In genomic region chr2:197571622-197572271, GRCh38 we compare ENCODE assay signal across 13 cellular contexts. TPM values are rescaled to one million over a fixed set of nuclear protein-coding genes. Genes with fewer than 3 reads are reported as not detected.
A peak's percentile ranks its signal among the peaks of the same experiment; 100 is the strongest.
DNase-seq lines count a peak whose midpoint lies in the region; ATAC-seq and TF ChIP-seq lines count a peak whose summit lies in the region.
"Had no signal": no experiment of that assay in that cellular context is flagged by ENCODE, and none has a peak within 500 bp of the region (broad histone marks: within the 10 kb centered on the region; RNA-seq: fewer than 3 reads in every experiment).

No MANE protein-coding gene starts in this region.

- H3K27me3 ChIP-seq in left ventricle myocardium inferior (ENCODE audit: low read depth) (no peaks in the 10 kb centered on the region), right cardiac atrium (ENCODE audit: control insufficient read depth, insufficient read depth) (no peaks in the 10 kb centered on the region), adipocyte (replicated peaks; ENCODE audit: control insufficient read depth, insufficient read depth, low read length) (no peaks in the 10 kb centered on the region), stomach (no peaks in the 10 kb centered on the region)
- H3K27me3 ChIP-seq: BLaER1, cardiac muscle cell had no signal

- no peak for DNase-seq in left ventricle myocardium inferior
- no peak for DNase-seq in right cardiac atrium
- DNase-seq in adipocyte (ENCODE audit: low read depth), result peak; percentile 80
- DNase-seq in fibroblast of the conjunctiva (ENCODE audit: low read depth), result peak; percentile 16
- no peak for DNase-seq in HPDE6-E6E7 (ENCODE audit: extremely low spot score)
- DNase-seq in stomach, result no peak
- DNase-seq in cerebellar cortex (ENCODE audit: low spot score), result no peak
- DNase-seq: activated B cell treated with CpG ODN at 0.5 μM for 24 hours, KG1, NCI-H510A had no signal

- H3K4me3 ChIP-seq in left ventricle myocardium inferior, result no peak overlapping the region
- no peak overlapping the region for H3K4me3 ChIP-seq in right cardiac atrium (ENCODE audit: low read length)
- H3K4me3 ChIP-seq in adipocyte (ENCODE audit: low read length), result no peak overlapping the region
- no peak overlapping the region for H3K4me3 ChIP-seq in stomach
- H3K4me3 ChIP-seq: BLaER1, cardiac muscle cell had no signal

- H3K36me3 ChIP-seq in left ventricle myocardium inferior (peaks cover 12% of the 10 kb centered on the region), adipocyte (ENCODE audit: control insufficient read depth, insufficient read depth, low read length, severe bottlenecking) (no peaks in the 10 kb centered on the region), stomach (peaks cover 0 to 14% (median 6%) of the 10 kb centered on the region in 4 donors)
- H3K36me3 ChIP-seq: cardiac muscle cell had no signal

- H3K4me1 ChIP-seq in left ventricle myocardium inferior, result peaks cover 10% of the 10 kb centered on the region
- H3K4me1 ChIP-seq in right cardiac atrium (ENCODE audit: control insufficient read depth, insufficient read depth, low read length), result no peaks in the 10 kb centered on the region
- peaks cover 27% of the 10 kb centered on the region for H3K4me1 ChIP-seq in adipocyte (ENCODE audit: control insufficient read depth, insufficient read depth, low read length)
- H3K4me1 ChIP-seq in stomach, result peaks cover 0 to 6% (median 0%) of the 10 kb centered on the region in 4 donors
- H3K4me1 ChIP-seq: BLaER1 had no signal

- intact Hi-C loops in left ventricle myocardium inferior (cut with micrococcal nuclease), result no loop called here
- intact Hi-C loops in right cardiac atrium (cut with DNase I), result no loop called here
- intact Hi-C loops in stomach (cut with DNase I; ENCODE audit: low total_unique reads), result no loop called here

- 64% methylated on average over 10 of the region's 10 CpGs for WGBS in right cardiac atrium
- WGBS in stomach, 5 donors, result 66 to 82% (median 70%) methylated on average over 10 of the region's 10 CpGs

- no peak for TF ChIP-seq EP300 in stomach (IDR thresholded peaks at IDR 0.05)

- H3K9ac ChIP-seq in adipocyte (ENCODE audit: low read length), result peak overlapping the region; percentile 16
- H3K9ac ChIP-seq: BLaER1 had no signal

- no peak for ATAC-seq in right cardiac atrium
- ATAC-seq in HG03521 (IDR thresholded peaks at IDR 0.05; ENCODE audit: unreplicated experiment), result no peak

- H3K27ac ChIP-seq in left ventricle myocardium inferior (replicated peaks) (peak overlapping the region; percentile 50), right cardiac atrium (ENCODE audit: low read length) (no peak overlapping the region), stomach (peak overlapping the region in 2 of 5 donors; percentile 26 to 29)
- H3K27ac ChIP-seq: BLaER1, cardiac muscle cell had no signal

- TF ChIP-seq POLR2A in stomach (IDR thresholded peaks at IDR 0.05), result no peak

- peaks cover 12% of the 10 kb centered on the region for H3K9me3 ChIP-seq in left ventricle myocardium inferior (replicated peaks)
- H3K9me3 ChIP-seq in right cardiac atrium (ENCODE audit: control insufficient read depth, low read length), result no peaks in the 10 kb centered on the region
- H3K9me3 ChIP-seq in adipocyte (ENCODE audit: control insufficient read depth, low read length), result peaks cover 5% of the 10 kb centered on the region
- H3K9me3 ChIP-seq in stomach, result peaks cover 0 to 10% (median 4%) of the 10 kb centered on the region in 4 donors

- TF ChIP-seq CTCF in left ventricle myocardium inferior (IDR thresholded peaks at IDR 0.05; ENCODE audit: borderline replicate concordance) (no peak), stomach (IDR thresholded peaks at IDR 0.05) (no peak)

RNA-seq across cellular contexts. Expression of gene MOB4, which starts 55.9 kb away (rescaled TPM):
- total RNA-seq in left ventricle myocardium inferior (35.7 TPM), right cardiac atrium (10 to 100 TPM; 28.7 to 39.3 (median 32.5) TPM), stomach (10 to 100 TPM in 4 of 5 donors, 1 to 10 TPM in 1; 2.6 to 56.0 (median 33.9) TPM)
- polyA plus RNA-seq in right cardiac atrium (34.4 TPM), stomach (10 to 100 TPM; 20.9 to 31.5 (median 23.0) TPM)

Comparison
In these comparisons a context has a peak if more than half of its experiments do, and no peak if none do; other contexts are left out.
1. DNase-seq: peak in adipocyte (single experiment) and fibroblast of the conjunctiva (single experiment); none in left ventricle myocardium inferior (single experiment), right cardiac atrium (0 of 3), HPDE6-E6E7 (single experiment), stomach (single experiment) and cerebellar cortex (single experiment).